ENCODE assay signal across 9 cellular contexts in genomic region chr1:157399984-157400382, GRCh38.
A peak's percentile ranks its signal among the peaks of the same experiment; 100 is the strongest.
DNase-seq lines count a peak whose midpoint lies in the region; ATAC-seq lines count a peak whose summit lies in the region.
"Had no signal": no experiment of that assay in that cellular context is flagged by ENCODE, and none has a peak within 500 bp of the region (broad histone marks: within the 10 kb centered on the region; RNA-seq: fewer than 3 reads in every experiment).

No MANE protein-coding gene starts in this region.

- H3K27ac Mint-ChIP-seq in activated naive CD8-positive, alpha-beta T cell treated with anti-CD3 and anti-CD28 coated beads for 36 hours, result no peak overlapping the region
- H3K27ac Mint-ChIP-seq in stimulated activated naive CD8-positive, alpha-beta T cell treated with anti-CD3 and anti-CD28 coated beads, Interleukin-15, amount 100 ng/mL, for 72 hours, result peak overlapping the region in 1 of 2 donors; percentile 69
- H3K27ac Mint-ChIP-seq: activated naive CD4-positive, alpha-beta T cell treated with anti-CD3 and anti-CD28 coated beads, Interleukin-2, amount 50 U/mL, for 24 hours had no signal

- H3K36me3 Mint-ChIP-seq in activated T-cell treated with anti-CD3 and anti-CD28 coated beads, Interleukin-2, amount 50 U/mL, for 4 hours (ENCODE audit: insufficient read depth), result no peaks in the 10 kb centered on the region
- no peaks in the 10 kb centered on the region for H3K36me3 Mint-ChIP-seq in activated naive CD8-positive, alpha-beta T cell treated with anti-CD3 and anti-CD28 coated beads for 36 hours
- H3K36me3 Mint-ChIP-seq: activated naive CD4-positive, alpha-beta T cell treated with anti-CD3 and anti-CD28 coated beads, Interleukin-2, amount 50 U/mL, for 24 hours had no signal

- ATAC-seq in activated T-cell treated with anti-CD3 and anti-CD28 coated beads, Interleukin-2, amount 50 U/mL, for 4 hours, result peak; percentile 70 to 74
- ATAC-seq in HG03175 (IDR thresholded peaks at IDR 0.05; ENCODE audit: unreplicated experiment) (peak; percentile 56), HG03039 (IDR thresholded peaks at IDR 0.05; ENCODE audit: unreplicated experiment) (no peak)
- ATAC-seq in stimulated activated naive CD8-positive, alpha-beta T cell treated with anti-CD3 and anti-CD28 coated beads, Interleukin-15, amount 100 ng/mL, for 72 hours, result peak; percentile 78

- H3K4me1 Mint-ChIP-seq in activated T-cell treated with anti-CD3 and anti-CD28 coated beads, Interleukin-2, amount 50 U/mL, for 4 hours (ENCODE audit: low read depth), result no peaks in the 10 kb centered on the region
- H3K4me1 Mint-ChIP-seq in activated naive CD8-positive, alpha-beta T cell treated with anti-CD3 and anti-CD28 coated beads for 36 hours, result peaks cover 5% of the 10 kb centered on the region
- peaks cover 9% of the 10 kb centered on the region for H3K4me1 Mint-ChIP-seq in stimulated activated naive CD8-positive, alpha-beta T cell treated with anti-CD3 and anti-CD28 coated beads, Interleukin-15, amount 100 ng/mL, for 72 hours
- H3K4me1 Mint-ChIP-seq: activated naive CD4-positive, alpha-beta T cell treated with anti-CD3 and anti-CD28 coated beads, Interleukin-2, amount 50 U/mL, for 24 hours had no signal

- H3K9me3 Mint-ChIP-seq in activated T-cell treated with anti-CD3 and anti-CD28 coated beads, Interleukin-2, amount 50 U/mL, for 4 hours, result peaks cover 3% of the 10 kb centered on the region
- no peaks in the 10 kb centered on the region for H3K9me3 Mint-ChIP-seq in activated naive CD8-positive, alpha-beta T cell treated with anti-CD3 and anti-CD28 coated beads for 36 hours
- no peaks in the 10 kb centered on the region for H3K9me3 Mint-ChIP-seq in stimulated activated naive CD8-positive, alpha-beta T cell treated with anti-CD3 and anti-CD28 coated beads, Interleukin-15, amount 100 ng/mL, for 72 hours
- H3K9me3 Mint-ChIP-seq: activated naive CD4-positive, alpha-beta T cell treated with anti-CD3 and anti-CD28 coated beads, Interleukin-2, amount 50 U/mL, for 24 hours had no signal

- DNase-seq in activated T-cell treated with anti-CD3 and anti-CD28 coated beads, Interleukin-2, amount 50 U/mL, for 4 hours, result no peak
- DNase-seq in activated T-cell treated with anti-CD3 and anti-CD28 coated beads, Interleukin-2, amount 50 U/mL, for 1 hour, result no peak
- DNase-seq in activated naive CD8-positive, alpha-beta T cell treated with anti-CD3 and anti-CD28 coated beads for 36 hours, result peak; percentile 9
- no peak for DNase-seq in stimulated activated naive CD8-positive, alpha-beta T cell treated with anti-CD3 and anti-CD28 coated beads, Interleukin-15, amount 100 ng/mL, for 72 hours
- DNase-seq in NCI-H2196 treated with DMSO at 0.1 percent for 48 hours (lab: John Stamatoyannopoulos, UW; ENCODE audit: unreplicated experiment) (no peak), cerebellum (ENCODE audit: low spot score) (no peak)

- H3K4me3 Mint-ChIP-seq in activated T-cell treated with anti-CD3 and anti-CD28 coated beads, Interleukin-2, amount 50 U/mL, for 4 hours, result no peak overlapping the region
- H3K4me3 Mint-ChIP-seq in activated naive CD8-positive, alpha-beta T cell treated with anti-CD3 and anti-CD28 coated beads for 36 hours, result no peak overlapping the region
- H3K4me3 Mint-ChIP-seq in stimulated activated naive CD8-positive, alpha-beta T cell treated with anti-CD3 and anti-CD28 coated beads, Interleukin-15, amount 100 ng/mL, for 72 hours, result no peak overlapping the region
- H3K4me3 Mint-ChIP-seq: activated naive CD4-positive, alpha-beta T cell treated with anti-CD3 and anti-CD28 coated beads, Interleukin-2, amount 50 U/mL, for 24 hours had no signal

- H3K27me3 Mint-ChIP-seq in activated T-cell treated with anti-CD3 and anti-CD28 coated beads, Interleukin-2, amount 50 U/mL, for 4 hours (ENCODE audit: low read depth), result peaks cover 36% of the 10 kb centered on the region
- H3K27me3 Mint-ChIP-seq in activated naive CD8-positive, alpha-beta T cell treated with anti-CD3 and anti-CD28 coated beads for 36 hours, result peaks cover 64% of the 10 kb centered on the region
- peaks cover 62% of the 10 kb centered on the region for H3K27me3 Mint-ChIP-seq in stimulated activated naive CD8-positive, alpha-beta T cell treated with anti-CD3 and anti-CD28 coated beads, Interleukin-15, amount 100 ng/mL, for 72 hours
